In the genomic region with DNA sequence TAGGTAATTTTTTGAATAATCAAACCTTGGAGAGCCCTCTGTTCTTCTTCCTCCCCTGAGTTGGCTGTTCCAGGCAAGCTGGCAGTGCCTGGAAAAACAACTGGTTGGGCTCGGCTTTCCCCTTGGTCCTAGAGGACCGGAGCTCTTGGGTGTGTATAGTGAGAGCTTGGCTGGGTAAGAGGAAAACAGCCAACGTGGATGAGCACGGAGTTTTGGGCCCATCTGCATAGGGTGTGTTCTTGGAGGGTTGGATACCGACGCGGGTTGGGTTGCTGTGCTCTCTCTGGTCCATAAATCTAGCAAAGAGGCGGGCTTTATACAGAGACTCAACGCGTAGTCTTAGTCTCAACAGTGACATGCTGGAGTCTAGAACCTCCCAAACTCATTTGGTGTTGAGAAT, we compare ENCODE assay signal across 8 cellular contexts. TPM values are rescaled to one million over a fixed set of nuclear protein-coding genes. Genes with fewer than 3 reads are reported as not detected.
A peak's percentile ranks its signal among the peaks of the same experiment; 100 is the strongest.
DNase-seq lines count a peak whose midpoint lies in the region; ATAC-seq and TF ChIP-seq lines count a peak whose summit lies in the region.

No MANE protein-coding gene starts in this region.

- ATAC-seq in psoas muscle, result peak; percentile 42 to 67 (median 62)
- ATAC-seq in HG02798 (IDR thresholded peaks at IDR 0.05; ENCODE audit: poor library complexity, unreplicated experiment), result no peak
- ATAC-seq in HG02759 (IDR thresholded peaks at IDR 0.05; ENCODE audit: unreplicated experiment), result no peak

- no peaks in the 10 kb centered on the region for H3K9me3 ChIP-seq in psoas muscle

- WGBS in psoas muscle, 3 donors, result 20 to 23% (median 21%) methylated on average over 10 of the region's 10 CpGs

- peaks cover 48% of the 10 kb centered on the region for H3K4me1 ChIP-seq in psoas muscle

- no peaks in the 10 kb centered on the region for H3K27me3 ChIP-seq in psoas muscle (ENCODE audit: insufficient read depth in 3 of 3, low read length in 2 of 3)

- no peak for TF ChIP-seq CTCF in fibroblast of villous mesenchyme (IDR thresholded peaks at IDR 0.05; ENCODE audit: insufficient read depth, low read depth, low read length)
- no peak for TF ChIP-seq CTCF in psoas muscle (IDR thresholded peaks at IDR 0.05)

- no peak overlapping the region for H3K4me3 ChIP-seq in fibroblast of villous mesenchyme (ENCODE audit: low read depth, low read length)
- H3K4me3 ChIP-seq in psoas muscle, result no peak overlapping the region

- DNase-seq in EH (ENCODE audit: low read depth), result peak; percentile 91
- peak; percentile 51 for DNase-seq in NCI-H774 (lab: John Stamatoyannopoulos, UW)
- DNase-seq in fibroblast of villous mesenchyme (ENCODE audit: low read depth), result peak; percentile 85
- DNase-seq in psoas muscle, result peak; percentile 63 to 79
- DNase-seq in DMS114 treated with DMSO at 0.1 percent for 48 hours (lab: John Stamatoyannopoulos, UW; ENCODE audit: unreplicated experiment), result no peak
- DNase-seq in activated CD4-positive, alpha-beta T cell treated with anti-CD3 and anti-CD28 coated beads for 4 hours, result no peak

- H3K36me3 ChIP-seq in psoas muscle (ENCODE audit: insufficient read depth in 1 of 2, low read depth in 1 of 2), result no peaks in the 10 kb centered on the region

- H3K27ac ChIP-seq in psoas muscle, result peak overlapping the region; percentile 8

- intact Hi-C loops in psoas muscle (cut with DNase I), result no loop called here

RNA-seq across cellular contexts. Expression of gene ITGB3, which starts 23.2 kb away (rescaled TPM):
- total RNA-seq in fibroblast of villous mesenchyme, result 79.9 and 95.0 TPM in 2 replicates
- 1 to 10 TPM; 1.1 to 3.9 (median 2.2) TPM for total RNA-seq in psoas muscle
- polyA plus RNA-seq in psoas muscle, result 1 to 10 TPM in 1 of 3 donors, under 1 TPM in 2; 0.32 to 5.4 (median 0.77) TPM

RNA-seq across cellular contexts. Expression of gene EFCAB13, which starts 46.9 kb away (rescaled TPM):
- 3.9 and 7.7 TPM in 2 replicates for total RNA-seq in fibroblast of villous mesenchyme
- total RNA-seq in psoas muscle, result 1 to 10 TPM in 1 of 4 donors, under 1 TPM in 3; 0.37 to 2.2 (median 0.83) TPM
- polyA plus RNA-seq in psoas muscle, result under 1 TPM; 0.32 to 0.77 (median 0.55) TPM

Comparison
In these comparisons a context has a peak if more than half of its experiments do, and no peak if none do; other contexts are left out.
1. DNase-seq: peak in EH (single experiment), NCI-H774 (single experiment), fibroblast of villous mesenchyme (single experiment) and psoas muscle (2 of 2); none in DMS114 treated with DMSO at 0.1 percent for 48 hours (single experiment) and activated CD4-positive, alpha-beta T cell treated with anti-CD3 and anti-CD28 coated beads for 4 hours (0 of 2).
2. ATAC-seq: peak in psoas muscle (4 of 4); none in HG02798 (single experiment) and HG02759 (single experiment).
3. RNA of gene ITGB3, which starts 23.2 kb away (total RNA-seq): 79.9 to 95.0 TPM in fibroblast of villous mesenchyme; 1.1 to 3.9 TPM in psoas muscle; every median in the first group is over 10 times any median in the second.